1 cellular context compared by ENCODE assay signal in the genomic region with DNA sequence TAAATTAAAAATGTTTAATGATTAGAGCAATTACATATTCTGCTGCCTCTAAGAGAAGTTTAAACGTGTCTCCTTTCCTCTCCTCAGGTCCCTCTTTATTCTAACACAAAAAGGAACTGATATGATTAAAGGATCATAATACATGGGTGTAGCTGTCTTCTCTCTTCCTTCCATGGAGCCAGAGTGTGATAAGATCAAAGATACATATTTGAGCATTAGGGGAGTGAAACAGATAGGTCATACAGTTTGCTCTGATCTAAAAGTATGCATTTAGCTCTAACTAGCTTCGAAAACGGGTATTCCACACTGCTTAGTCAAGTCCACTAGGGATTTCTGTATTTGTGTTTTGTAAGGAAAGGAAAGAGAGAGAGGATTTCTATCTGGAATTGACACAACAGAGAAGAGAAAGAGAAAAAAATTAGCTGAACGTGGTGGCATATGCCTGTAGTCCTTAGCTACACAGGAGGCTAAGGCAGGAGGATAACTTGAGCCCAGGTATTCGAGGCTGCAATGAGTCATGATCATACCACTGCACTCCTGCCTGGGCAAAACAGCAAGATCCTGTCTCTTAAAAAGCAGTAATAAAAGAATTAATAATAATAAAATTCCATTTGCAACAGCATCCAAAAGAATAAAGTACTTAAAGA.
TF ChIP-seq lines count a peak whose summit lies in the region.

No MANE protein-coding gene starts in this region.

TF ChIP-seq in GM23338, 12 proteins besides CTCF, POLR2A, EP300 and RAD21:
- TF ChIP-seq ZNF462 (CRISPR knock-in tag; IDR thresholded peaks at IDR 0.05) (no peak), CREB1 (CRISPR knock-in tag; IDR thresholded peaks at IDR 0.05; ENCODE audit: low read depth) (no peak), JUNB (IDR thresholded peaks at IDR 0.05; ENCODE audit: unreplicated experiment) (no peak), EZH2 (IDR thresholded peaks at IDR 0.05; ENCODE audit: low read depth, unreplicated experiment) (no peak), EZH2phosphoT487 (IDR thresholded peaks at IDR 0.05; ENCODE audit: unreplicated experiment) (no peak), ZNF114 (CRISPR knock-in tag; IDR thresholded peaks at IDR 0.05) (no peak), STAT1 (IDR thresholded peaks at IDR 0.05; ENCODE audit: unreplicated experiment) (no peak)
